ENCODE assay signal across 33 cellular contexts in the genomic region with DNA sequence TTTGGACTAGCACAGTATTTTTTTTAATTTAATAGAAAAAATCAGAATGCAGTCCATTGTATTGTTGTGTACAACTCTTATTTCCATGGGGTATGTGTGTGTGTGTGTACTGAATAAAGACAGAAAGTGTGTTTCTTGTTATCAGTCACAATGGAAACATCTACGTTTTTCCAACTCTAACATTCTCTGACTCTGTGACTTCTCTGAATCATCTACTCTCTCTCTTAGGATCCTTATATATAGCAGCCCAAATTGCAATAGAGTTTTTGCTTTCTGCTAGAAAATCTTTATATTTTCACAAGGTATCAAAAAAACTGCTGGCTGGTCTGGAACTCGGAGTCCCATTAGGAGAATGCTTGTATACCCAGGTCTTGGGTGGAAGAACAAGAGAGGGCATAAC.
"Had no signal": no experiment of that assay in that cellular context is flagged by ENCODE, and none has a peak within 500 bp of the region (broad histone marks: within the 10 kb centered on the region; RNA-seq: fewer than 3 reads in every experiment).

No MANE protein-coding gene starts in this region.

- DNase-seq: activated B cell treated with CpG ODN at 0.5 μM for 24 hours; activated CD4-positive, alpha-beta memory T cell treated with anti-CD3 and anti-CD28 coated beads, Interleukin-2, amount 10 ng/mL, durations not matched to agents 7 days and 5 days; activated CD4-positive, alpha-beta T cell treated with anti-CD3 and anti-CD28 coated beads, Interleukin-2, amount 10 ng/mL, durations not matched to agents 7 days and 5 days; activated CD4-positive, alpha-beta T cell treated with anti-CD3 and anti-CD28 coated beads, Interleukin-2, amount 50 U/mL, for 4 hours; activated CD8-positive, alpha-beta memory T cell treated with anti-CD3 and anti-CD28 coated beads, Interleukin-2, amount 10 ng/mL, durations not matched to agents 7 days and 5 days; activated CD8-positive, alpha-beta memory T cell treated with anti-CD3 and anti-CD28 coated beads, Interleukin-2, amount 50 U/mL, for 4 hours; activated effector memory CD4-positive, alpha-beta T cell treated with anti-CD3 and anti-CD28 coated beads, Interleukin-2, amount 50 U/mL, for 16 hours; activated naive CD4-positive, alpha-beta T cell treated with anti-CD3 and anti-CD28 coated beads for 36 hours; activated naive CD8-positive, alpha-beta T cell treated with anti-CD3 and anti-CD28 coated beads, Interleukin-2, amount 10 ng/mL, durations not matched to agents 7 days and 5 days; activated T-cell treated with anti-CD3 and anti-CD28 coated beads, Interleukin-2, amount 50 U/mL, for 24 hours; adrenal gland; amygdala; aorta; body of pancreas; caudate nucleus; colonic mucosa; dorsolateral prefrontal cortex; effector memory CD4-positive, alpha-beta T cell; erythroblast; foreskin keratinocyte; gastrocnemius medialis; glutamatergic neuron; heart left ventricle; SW 1271; T-cell; T1000; WERI-Rb-1 had no signal

- ATAC-seq: activated CD4-positive, CD25-positive, alpha-beta regulatory T cell treated with anti-CD3 and anti-CD28 coated beads, Interleukin-2, amount 50 U/mL, for 24 hours; activated CD8-positive, alpha-beta memory T cell treated with anti-CD3 and anti-CD28 coated beads, Interleukin-2, amount 10 ng/mL, durations not matched to agents 7 days and 5 days; body of pancreas; foreskin keratinocyte; gastrocnemius medialis; heart left ventricle; T-cell had no signal

- H3K4me1 ChIP-seq: adrenal gland, body of pancreas, esophagus muscularis mucosa, foreskin keratinocyte, gastrocnemius medialis, heart left ventricle had no signal

- H3K4me1 Mint-ChIP-seq: activated B cell treated with CpG ODN at 0.5 μM for 24 hours; activated CD4-positive, alpha-beta memory T cell treated with anti-CD3 and anti-CD28 coated beads, Interleukin-2, amount 10 ng/mL, durations not matched to agents 7 days and 5 days; activated CD4-positive, alpha-beta T cell treated with anti-CD3 and anti-CD28 coated beads, Interleukin-2, amount 10 ng/mL, durations not matched to agents 7 days and 5 days; activated CD8-positive, alpha-beta memory T cell treated with anti-CD3 and anti-CD28 coated beads, Interleukin-2, amount 10 ng/mL, durations not matched to agents 7 days and 5 days; activated naive CD4-positive, alpha-beta T cell treated with anti-CD3 and anti-CD28 coated beads, Interleukin-2, amount 50 U/mL, for 24 hours; activated naive CD8-positive, alpha-beta T cell treated with anti-CD3 and anti-CD28 coated beads, Interleukin-2, amount 10 ng/mL, durations not matched to agents 7 days and 5 days; T-cell had no signal

- H3K9me3 ChIP-seq: adrenal gland, body of pancreas, colonic mucosa, esophagus muscularis mucosa, gastrocnemius medialis had no signal

- H3K4me3 ChIP-seq: adrenal gland, body of pancreas, colonic mucosa, dorsolateral prefrontal cortex, esophagus muscularis mucosa, gastrocnemius medialis, heart left ventricle had no signal

- H3K27ac Mint-ChIP-seq: activated B cell treated with CpG ODN at 0.5 μM for 24 hours; activated CD4-positive, alpha-beta memory T cell treated with anti-CD3 and anti-CD28 coated beads, Interleukin-2, amount 10 ng/mL, durations not matched to agents 7 days and 5 days; activated CD4-positive, alpha-beta T cell treated with anti-CD3 and anti-CD28 coated beads, Interleukin-2, amount 10 ng/mL, durations not matched to agents 7 days and 5 days; activated CD8-positive, alpha-beta memory T cell treated with anti-CD3 and anti-CD28 coated beads, Interleukin-2, amount 10 ng/mL, durations not matched to agents 7 days and 5 days; activated naive CD4-positive, alpha-beta T cell treated with anti-CD3 and anti-CD28 coated beads for 36 hours; activated naive CD4-positive, alpha-beta T cell treated with anti-CD3 and anti-CD28 coated beads, Interleukin-2, amount 50 U/mL, for 24 hours; activated naive CD8-positive, alpha-beta T cell treated with anti-CD3 and anti-CD28 coated beads, Interleukin-2, amount 10 ng/mL, durations not matched to agents 7 days and 5 days; activated T-cell treated with anti-CD3 and anti-CD28 coated beads, Interleukin-2, amount 50 U/mL, for 24 hours; activated T-helper 2 cell treated with anti-CD3 and anti-CD28 coated beads, Interferon-gamma antibody, Interleukin-2, Interleukin-4, amounts not matched to agents 10 μg/mL and 5 μg/mL and 100 μg/mL, durations not matched to agents 14 hours and 24 hours and 36 hours; dendritic cell treated with granulocyte-macrophage colony-stimulating factor and Interleukin-4, amounts not matched to agents 40 ng/mL and 50 ng/mL, for 4 days; T-cell; T-helper 1 cell treated with Interleukin-12 subunit alpha and Interleukin-12 subunit beta and Interleukin-4 antibody, amounts not matched to agents 30 μg/mL and 1 μg/mL, for 36 hours had no signal

- H3K27me3 Mint-ChIP-seq: activated naive CD4-positive, alpha-beta T cell treated with anti-CD3 and anti-CD28 coated beads, Interleukin-2, amount 50 U/mL, for 24 hours; activated T-cell treated with anti-CD3 and anti-CD28 coated beads, Interleukin-2, amount 50 U/mL, for 24 hours; dendritic cell treated with granulocyte-macrophage colony-stimulating factor and Interleukin-4, amounts not matched to agents 40 ng/mL and 50 ng/mL, for 4 days had no signal

- H3K27me3 ChIP-seq: adrenal gland, body of pancreas, colonic mucosa, dorsolateral prefrontal cortex, esophagus muscularis mucosa, foreskin keratinocyte, gastrocnemius medialis, heart left ventricle had no signal

- H3K36me3 ChIP-seq: adrenal gland, colonic mucosa, esophagus muscularis mucosa, gastrocnemius medialis, heart left ventricle, WERI-Rb-1 had no signal

- H3K36me3 Mint-ChIP-seq: activated CD8-positive, alpha-beta memory T cell treated with anti-CD3 and anti-CD28 coated beads, Interleukin-2, amount 10 ng/mL, durations not matched to agents 7 days and 5 days; activated naive CD4-positive, alpha-beta T cell treated with anti-CD3 and anti-CD28 coated beads, Interleukin-2, amount 50 U/mL, for 24 hours had no signal

- H3K27ac ChIP-seq: adrenal gland, body of pancreas, colonic mucosa, dorsolateral prefrontal cortex, esophagus muscularis mucosa, foreskin keratinocyte, gastrocnemius medialis, heart left ventricle, WERI-Rb-1 had no signal

- H3K9me3 Mint-ChIP-seq: activated B cell treated with CpG ODN at 0.5 μM for 24 hours; activated CD4-positive, alpha-beta memory T cell treated with anti-CD3 and anti-CD28 coated beads, Interleukin-2, amount 10 ng/mL, durations not matched to agents 7 days and 5 days; activated naive CD4-positive, alpha-beta T cell treated with anti-CD3 and anti-CD28 coated beads, Interleukin-2, amount 50 U/mL, for 24 hours; activated T-cell treated with anti-CD3 and anti-CD28 coated beads, Interleukin-2, amount 50 U/mL, for 24 hours; dendritic cell treated with granulocyte-macrophage colony-stimulating factor and Interleukin-4, amounts not matched to agents 40 ng/mL and 50 ng/mL, for 4 days; T-helper 1 cell treated with Interleukin-12 subunit alpha and Interleukin-12 subunit beta and Interleukin-4 antibody, amounts not matched to agents 30 μg/mL and 1 μg/mL, for 36 hours had no signal

- H3K4me3 Mint-ChIP-seq: activated B cell treated with CpG ODN at 0.5 μM for 24 hours; activated CD4-positive, alpha-beta memory T cell treated with anti-CD3 and anti-CD28 coated beads, Interleukin-2, amount 10 ng/mL, durations not matched to agents 7 days and 5 days; activated CD4-positive, alpha-beta T cell treated with anti-CD3 and anti-CD28 coated beads, Interleukin-2, amount 10 ng/mL, durations not matched to agents 7 days and 5 days; activated CD8-positive, alpha-beta memory T cell treated with anti-CD3 and anti-CD28 coated beads, Interleukin-2, amount 10 ng/mL, durations not matched to agents 7 days and 5 days; activated naive CD4-positive, alpha-beta T cell treated with anti-CD3 and anti-CD28 coated beads for 36 hours; activated naive CD4-positive, alpha-beta T cell treated with anti-CD3 and anti-CD28 coated beads, Interleukin-2, amount 50 U/mL, for 24 hours; activated naive CD8-positive, alpha-beta T cell treated with anti-CD3 and anti-CD28 coated beads, Interleukin-2, amount 10 ng/mL, durations not matched to agents 7 days and 5 days; activated T-cell treated with anti-CD3 and anti-CD28 coated beads, Interleukin-2, amount 50 U/mL, for 24 hours; dendritic cell treated with granulocyte-macrophage colony-stimulating factor and Interleukin-4, amounts not matched to agents 40 ng/mL and 50 ng/mL, for 4 days; T-cell; T-helper 1 cell treated with Interleukin-12 subunit alpha and Interleukin-12 subunit beta and Interleukin-4 antibody, amounts not matched to agents 30 μg/mL and 1 μg/mL, for 36 hours had no signal
